Comparison of ENCODE assay signal across 8 cellular contexts in genomic region chr1:208243851-208244583, GRCh38. TPM values are rescaled to one million over a fixed set of nuclear protein-coding genes. Genes with fewer than 3 reads are reported as not detected.
DNase-seq lines count a peak whose midpoint lies in the region; ATAC-seq and TF ChIP-seq lines count a peak whose summit lies in the region.

A gene with protein sequence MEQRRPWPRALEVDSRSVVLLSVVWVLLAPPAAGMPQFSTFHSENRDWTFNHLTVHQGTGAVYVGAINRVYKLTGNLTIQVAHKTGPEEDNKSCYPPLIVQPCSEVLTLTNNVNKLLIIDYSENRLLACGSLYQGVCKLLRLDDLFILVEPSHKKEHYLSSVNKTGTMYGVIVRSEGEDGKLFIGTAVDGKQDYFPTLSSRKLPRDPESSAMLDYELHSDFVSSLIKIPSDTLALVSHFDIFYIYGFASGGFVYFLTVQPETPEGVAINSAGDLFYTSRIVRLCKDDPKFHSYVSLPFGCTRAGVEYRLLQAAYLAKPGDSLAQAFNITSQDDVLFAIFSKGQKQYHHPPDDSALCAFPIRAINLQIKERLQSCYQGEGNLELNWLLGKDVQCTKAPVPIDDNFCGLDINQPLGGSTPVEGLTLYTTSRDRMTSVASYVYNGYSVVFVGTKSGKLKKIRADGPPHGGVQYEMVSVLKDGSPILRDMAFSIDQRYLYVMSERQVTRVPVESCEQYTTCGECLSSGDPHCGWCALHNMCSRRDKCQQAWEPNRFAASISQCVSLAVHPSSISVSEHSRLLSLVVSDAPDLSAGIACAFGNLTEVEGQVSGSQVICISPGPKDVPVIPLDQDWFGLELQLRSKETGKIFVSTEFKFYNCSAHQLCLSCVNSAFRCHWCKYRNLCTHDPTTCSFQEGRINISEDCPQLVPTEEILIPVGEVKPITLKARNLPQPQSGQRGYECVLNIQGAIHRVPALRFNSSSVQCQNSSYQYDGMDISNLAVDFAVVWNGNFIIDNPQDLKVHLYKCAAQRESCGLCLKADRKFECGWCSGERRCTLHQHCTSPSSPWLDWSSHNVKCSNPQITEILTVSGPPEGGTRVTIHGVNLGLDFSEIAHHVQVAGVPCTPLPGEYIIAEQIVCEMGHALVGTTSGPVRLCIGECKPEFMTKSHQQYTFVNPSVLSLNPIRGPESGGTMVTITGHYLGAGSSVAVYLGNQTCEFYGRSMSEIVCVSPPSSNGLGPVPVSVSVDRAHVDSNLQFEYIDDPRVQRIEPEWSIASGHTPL (N-terminal part only) (minus strand): TSS chr1:208244384. CDS start chr1:208217922, 26,462 bp downstream.

- no peaks in the 10 kb centered on the region for H3K9me3 Mint-ChIP-seq in activated naive CD4-positive, alpha-beta T cell treated with anti-CD3 and anti-CD28 coated beads for 36 hours
- H3K9me3 Mint-ChIP-seq in neural crest cell: no peaks in the 10 kb centered on the region

- peak within 1 kb of the TSS; percentile 78 for H3K4me3 Mint-ChIP-seq in activated naive CD4-positive, alpha-beta T cell treated with anti-CD3 and anti-CD28 coated beads for 36 hours
- peak within 1 kb of the TSS; percentile 94 for H3K4me3 Mint-ChIP-seq in neural crest cell

- intact Hi-C loops in activated naive CD4-positive, alpha-beta T cell treated with anti-CD3 and anti-CD28 coated beads for 36 hours (cut with micrococcal nuclease): loop anchor here (2.0 to 10.0 kb wide), 2 partner anchors 157 to 1321 kb away; no protein-coding TSS in a partner anchor

- ATAC-seq in GM18511 (IDR thresholded peaks at IDR 0.05; ENCODE audit: unreplicated experiment): peak; percentile 49
- ATAC-seq in HG03025 (IDR thresholded peaks at IDR 0.05; ENCODE audit: low FRiP score, unreplicated experiment): no peak

- H3K27ac ChIP-seq in temporal lobe (ENCODE audit: low read depth, low read length): peak within 1 kb of the TSS; percentile 63

- DNase-seq in LoVo (ENCODE audit: low spot score) (peak; percentile 85), SIG-M5 treated with dmso at 0.1 percent for 504 hours (lab: John Stamatoyannopoulos, UW; ENCODE audit: unreplicated experiment) (peak; percentile 87), foreskin melanocyte (peak; percentile 48), neural crest cell (ENCODE audit: low read depth, low spot score) (peak; percentile 67)
- DNase-seq in activated naive CD4-positive, alpha-beta T cell treated with anti-CD3 and anti-CD28 coated beads for 36 hours: peak; percentile 76

- TF ChIP-seq CTCF in neural crest cell (conservative IDR thresholded peaks at IDR 0.05): no peak

- CTCF ChIA-PET in activated naive CD4-positive, alpha-beta T cell treated with anti-CD3 and anti-CD28 coated beads for 36 hours (lab: Charles Lee): interaction anchor here (0.9 to 8.4 kb wide), 14 partner anchors 9 to 281 kb away, joined by 3 to 72 read pairs (median 6); no protein-coding TSS in a partner anchor

- H3K27me3 Mint-ChIP-seq in activated naive CD4-positive, alpha-beta T cell treated with anti-CD3 and anti-CD28 coated beads for 36 hours (ENCODE audit: low read depth): peaks cover 28% of the 10 kb centered on the region
- H3K27me3 Mint-ChIP-seq in neural crest cell (ENCODE audit: low read depth): peaks cover 34% of the 10 kb centered on the region

- H3K4me1 Mint-ChIP-seq in activated naive CD4-positive, alpha-beta T cell treated with anti-CD3 and anti-CD28 coated beads for 36 hours (ENCODE audit: low read depth): peaks cover 10% of the 10 kb centered on the region
- peaks cover 43% of the 10 kb centered on the region for H3K4me1 Mint-ChIP-seq in neural crest cell

- H3K36me3 Mint-ChIP-seq in activated naive CD4-positive, alpha-beta T cell treated with anti-CD3 and anti-CD28 coated beads for 36 hours (ENCODE audit: low read depth): no peaks in the 10 kb centered on the region
- no peaks in the 10 kb centered on the region for H3K36me3 Mint-ChIP-seq in neural crest cell (ENCODE audit: low read depth)

- H3K27ac Mint-ChIP-seq in activated naive CD4-positive, alpha-beta T cell treated with anti-CD3 and anti-CD28 coated beads for 36 hours: no peak within 1 kb of the TSS
- peak within 1 kb of the TSS; percentile 91 for H3K27ac Mint-ChIP-seq in neural crest cell (ENCODE audit: unreplicated experiment)

RNA-seq across cellular contexts. Expression of the gene that starts here (rescaled TPM):
- under 1 TPM; 0.26 to 0.35 TPM for total RNA-seq in activated naive CD4-positive, alpha-beta T cell treated with anti-CD3 and anti-CD28 coated beads for 36 hours
- total RNA-seq in neural crest cell (35.0 and 37.7 TPM in 2 replicates), temporal lobe (63.2 TPM)

Comparison
In these comparisons a context has a peak if more than half of its experiments do, and no peak if none do; other contexts are left out.
1. RNA of the gene that starts here (total RNA-seq): 63.2 TPM in temporal lobe (single experiment) and 35.0 to 37.7 TPM in neural crest cell; 0.26 to 0.35 TPM in activated naive CD4-positive, alpha-beta T cell treated with anti-CD3 and anti-CD28 coated beads for 36 hours; every median in the first group is over 10 times any median in the second.
2. Peak in DNase-seq in activated naive CD4-positive, alpha-beta T cell treated with anti-CD3 and anti-CD28 coated beads for 36 hours; RNA of the gene not detected or under 1 TPM.
3. Peak in every context shown above with its lines, with median percentiles within 50 percentile points of each other: DNase-seq.